Comparison of ENCODE assay signal across 3 cellular contexts in the genomic region with DNA sequence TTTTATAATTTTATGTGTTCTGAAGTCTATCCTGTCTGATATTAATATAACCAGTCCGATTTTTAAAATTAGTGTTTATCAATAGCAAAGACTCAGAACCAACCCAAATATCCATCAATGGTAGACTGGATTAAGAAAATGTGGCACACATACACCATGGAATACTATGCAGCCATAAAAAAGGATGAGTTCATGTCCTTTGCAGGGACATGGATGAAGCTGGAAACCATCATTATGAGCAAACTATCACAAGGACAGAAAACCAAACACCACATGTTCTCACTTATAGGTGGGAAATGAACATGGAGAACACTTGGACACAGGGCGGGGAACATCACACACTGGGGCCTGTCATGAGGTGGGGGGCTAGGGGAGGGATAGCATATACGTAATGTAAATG. TPM values are rescaled to one million over a fixed set of nuclear protein-coding genes. Genes with fewer than 3 reads are reported as not detected.
"Had no signal": no experiment of that assay in that cellular context is flagged by ENCODE, and none has a peak within 500 bp of the region (broad histone marks: within the 10 kb centered on the region; RNA-seq: fewer than 3 reads in every experiment).

No MANE protein-coding gene starts in this region.

RNA-seq across cellular contexts. Expression of gene ADGRD1, which starts 16.2 kb away (rescaled TPM):
- total RNA-seq: PC-9, RPMI7951 had no signal
- polyA plus RNA-seq: SK-N-SH had no signal
